ENCODE assay signal across 2 cellular contexts in genomic region chr11:640021-640706, GRCh38.
TF ChIP-seq lines count a peak whose summit lies in the region.

No MANE protein-coding gene starts in this region.

TF ChIP-seq in HEK293, 187 proteins besides CTCF, POLR2A, EP300 and RAD21:
- TF ChIP-seq ZNF629 (tag by site-specific recombination; IDR thresholded peaks at IDR 0.05) (no peak), HOXD13 (CRISPR knock-in tag; IDR thresholded peaks at IDR 0.05; ENCODE audit: borderline replicate concordance) (no peak), HIC1 (tag by site-specific recombination; IDR thresholded peaks at IDR 0.05) (peak; percentile 29; the same call in 1 of the 2 replicates)

TF ChIP-seq in K562, 482 proteins besides CTCF, POLR2A, EP300 and RAD21:
- no peak for TF ChIP-seq NFE2L1 (tag; IDR thresholded peaks at IDR 0.05; ENCODE audit: borderline replicate concordance, low read depth)
- TF ChIP-seq POLR2G (IDR thresholded peaks at IDR 0.05; ENCODE audit: low read depth, low read length): peak; percentile 40; the same call in 1 of the 2 replicates
- TF ChIP-seq RBM22 (IDR thresholded peaks at IDR 0.05; ENCODE audit: low read depth, low read length, poor library complexity, severe bottlenecking): peak; percentile 86
